12 cellular contexts compared by ENCODE assay signal in genomic region chrX:42755820-42756219, GRCh38. TPM values are rescaled to one million over a fixed set of nuclear protein-coding genes. Genes with fewer than 3 reads are reported as not detected.
A peak's percentile ranks its signal among the peaks of the same experiment; 100 is the strongest.
DNase-seq lines count a peak whose midpoint lies in the region; ATAC-seq and TF ChIP-seq lines count a peak whose summit lies in the region.
"Had no signal": no experiment of that assay in that cellular context is flagged by ENCODE, and none has a peak within 500 bp of the region (broad histone marks: within the 10 kb centered on the region; RNA-seq: fewer than 3 reads in every experiment).

No MANE protein-coding gene starts in this region.

- no peak overlapping the region for H3K4me3 ChIP-seq in kidney epithelial cell (ENCODE audit: low read depth, low read length)
- no peak overlapping the region for H3K4me3 ChIP-seq in thyroid gland (replicated peaks in 1 of 3)

- TF ChIP-seq POLR2A in thyroid gland (IDR thresholded peaks at IDR 0.05): no peak

- H3K4me1 ChIP-seq in thyroid gland: peaks cover 0 to 3% of the 10 kb centered on the region in 2 donors

- TF ChIP-seq CTCF in kidney epithelial cell (IDR thresholded peaks at IDR 0.05; ENCODE audit: insufficient read depth, low read length, poor library complexity, severe bottlenecking): no peak
- TF ChIP-seq CTCF in thyroid gland (IDR thresholded peaks at IDR 0.05): no peak

- intact Hi-C loops in thyroid gland (cut with DNase I): no loop called here

- H3K9me3 ChIP-seq in thyroid gland: no peaks in the 10 kb centered on the region

- no peaks in the 10 kb centered on the region for H3K36me3 ChIP-seq in kidney epithelial cell (ENCODE audit: control insufficient read depth, insufficient read depth, low read length)
- no peaks in the 10 kb centered on the region for H3K36me3 ChIP-seq in thyroid gland

- no peak overlapping the region for H3K27ac ChIP-seq in thyroid gland

- H3K27me3 ChIP-seq in kidney epithelial cell (ENCODE audit: control insufficient read depth, insufficient read depth, low read length) (no peaks in the 10 kb centered on the region), thyroid gland (no peaks in the 10 kb centered on the region)

- no peak for ATAC-seq in HG03521 (IDR thresholded peaks at IDR 0.05; ENCODE audit: unreplicated experiment)
- ATAC-seq: naive thymus-derived CD4-positive, alpha-beta T cell had no signal

- DNase-seq in HS-5 (ENCODE audit: low read depth) (peak; percentile 11), dedifferentiated amniotic fluid mesenchymal stem cell (ENCODE audit: extremely low spot score) (peak; percentile 51), kidney epithelial cell (ENCODE audit: low read depth) (peak; percentile 23), thyroid gland (peak; percentile 23 to 33), SW 1271 (lab: John Stamatoyannopoulos, UW) (no peak), DMS 273 (lab: John Stamatoyannopoulos, UW; ENCODE audit: unreplicated experiment) (no peak), NCI-H526 (lab: John Stamatoyannopoulos, UW) (no peak)
- DNase-seq: activated CD4-positive, CD25-positive, alpha-beta regulatory T cell treated with anti-CD3 and anti-CD28 coated beads, Interleukin-2, amount 50 U/mL, for 72 hours; activated naive CD4-positive, alpha-beta T cell treated with anti-CD3 and anti-CD28 coated beads, Interleukin-2, amount 50 U/mL, for 16 hours; naive thymus-derived CD4-positive, alpha-beta T cell; NCI-H2029 had no signal

- 15 to 56% methylated on average over 5 to 6 of the region's 6 CpGs for WGBS in thyroid gland, 2 donors

RNA-seq across cellular contexts. Expression of gene PPP1R2C, which starts 22.1 kb away (rescaled TPM):
- total RNA-seq in kidney epithelial cell (not detected in 2 replicates), thyroid gland (not detected)
- total RNA-seq: naive thymus-derived CD4-positive, alpha-beta T cell had no signal

Comparison
In these comparisons a context has a peak if more than half of its experiments do, and no peak if none do; other contexts are left out.
1. DNase-seq: peak in HS-5 (single experiment), dedifferentiated amniotic fluid mesenchymal stem cell (single experiment), kidney epithelial cell (single experiment) and thyroid gland (2 of 2); none in SW 1271 (0 of 2), DMS 273 (single experiment) and NCI-H526 (0 of 2).